23 cellular contexts compared by ENCODE assay signal in the genomic region with DNA sequence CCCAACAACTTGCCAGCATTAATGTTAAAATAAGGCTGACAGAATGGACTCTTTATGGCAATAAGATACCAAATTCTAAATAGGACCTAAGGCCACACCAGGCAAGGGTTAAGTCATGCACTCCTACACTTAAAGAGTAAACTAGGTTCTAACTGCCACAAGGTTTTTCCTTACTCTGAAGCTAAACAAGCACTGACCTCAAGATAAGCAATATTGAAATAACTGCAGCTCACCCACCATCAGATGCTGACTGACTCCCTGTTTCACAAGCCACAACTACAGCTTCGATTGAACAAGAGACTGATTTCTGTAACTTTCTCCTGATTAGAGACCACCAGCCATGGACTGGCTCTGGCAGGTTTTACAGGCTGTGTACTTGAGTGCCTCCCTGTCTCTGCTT.
"Had no signal": no experiment of that assay in that cellular context is flagged by ENCODE, and none has a peak within 500 bp of the region (broad histone marks: within the 10 kb centered on the region; RNA-seq: fewer than 3 reads in every experiment).

No MANE protein-coding gene starts in this region.

- H3K36me3 ChIP-seq: colonic mucosa, esophagus muscularis mucosa, left lung, neutrophil, pancreas, right lobe of liver, stomach, tibial artery had no signal

- H3K4me3 ChIP-seq: colonic mucosa, esophagus muscularis mucosa, left lung, pancreas, right lobe of liver, stomach, tibial artery had no signal

- H3K9me3 Mint-ChIP-seq: central memory CD8-positive, alpha-beta T cell; dendritic cell treated with granulocyte-macrophage colony-stimulating factor and Interleukin-4, amounts not matched to agents 40 ng/mL and 50 ng/mL, for 4 days; natural killer cell treated with Interleukin-12 subunit alpha and Interleukin-12 subunit beta and Interleukin-15 and Interleukin-18, amount 100 ng/mL, for 72 hours had no signal

- FAIRE-seq: frontal cortex, kidney, pancreas, small intestine had no signal

- H3K27ac Mint-ChIP-seq: dendritic cell treated with granulocyte-macrophage colony-stimulating factor and Interleukin-4, amounts not matched to agents 40 ng/mL and 50 ng/mL, for 4 days; endodermal cell; natural killer cell treated with Interleukin-12 subunit alpha and Interleukin-12 subunit beta and Interleukin-15 and Interleukin-18, amount 100 ng/mL, for 72 hours; type B pancreatic cell had no signal

- H3K4me3 Mint-ChIP-seq: central memory CD8-positive, alpha-beta T cell; dendritic cell treated with granulocyte-macrophage colony-stimulating factor and Interleukin-4, amounts not matched to agents 40 ng/mL and 50 ng/mL, for 4 days; endodermal cell; natural killer cell treated with Interleukin-12 subunit alpha and Interleukin-12 subunit beta and Interleukin-15 and Interleukin-18, amount 100 ng/mL, for 72 hours; neural crest cell; type B pancreatic cell had no signal

- H3K4me1 ChIP-seq: colonic mucosa, esophagus muscularis mucosa, left lung, pancreas, right lobe of liver, stomach, tibial artery had no signal

- H3K36me3 Mint-ChIP-seq: natural killer cell treated with Interleukin-12 subunit alpha and Interleukin-12 subunit beta and Interleukin-15 and Interleukin-18, amount 100 ng/mL, for 72 hours; type B pancreatic cell had no signal

- H3K9me3 ChIP-seq: colonic mucosa, esophagus muscularis mucosa, left lung, neutrophil, pancreas, right lobe of liver, stomach, tibial artery had no signal

- DNase-seq: effector CD8-positive, alpha-beta T cell; endodermal cell; kidney; left cardiac atrium; left lung; mesendoderm; pancreas; right lobe of liver; stimulated activated CD4-positive, alpha-beta T cell treated with anti-CD3 and anti-CD28 coated beads, Interleukin-15, amount 100 ng/mL, for 24 hours; stimulated activated CD4-positive, alpha-beta T cell treated with anti-CD3 and anti-CD28 coated beads, Interleukin-2, amount 100 ng/mL, for 48 hours; stimulated activated naive CD4-positive, alpha-beta T cell treated with Interleukin-2 at 50 U/mL for 16 hours; stomach; tibial artery had no signal

- H3K27me3 ChIP-seq: colonic mucosa, esophagus muscularis mucosa, left lung, right lobe of liver, stomach, tibial artery had no signal

- ATAC-seq: left cardiac atrium; left lung; natural killer cell treated with Interleukin-12 subunit alpha and Interleukin-12 subunit beta and Interleukin-15 and Interleukin-18, amount 100 ng/mL, for 72 hours; pancreas; right lobe of liver had no signal

- H3K4me1 Mint-ChIP-seq: central memory CD8-positive, alpha-beta T cell had no signal

- H3K27me3 Mint-ChIP-seq: dendritic cell treated with granulocyte-macrophage colony-stimulating factor and Interleukin-4, amounts not matched to agents 40 ng/mL and 50 ng/mL, for 4 days had no signal

- H3K27ac ChIP-seq: colonic mucosa, esophagus muscularis mucosa, left lung, neutrophil, pancreas, right lobe of liver, stomach, tibial artery had no signal
